ENCODE assay signal across 14 cellular contexts in genomic region chr1:169070958-169071357, GRCh38.
"Had no signal": no experiment of that assay in that cellular context is flagged by ENCODE, and none has a peak within 500 bp of the region (broad histone marks: within the 10 kb centered on the region; RNA-seq: fewer than 3 reads in every experiment).

No MANE protein-coding gene starts in this region.

- H3K27me3 ChIP-seq: right lobe of liver, transverse colon had no signal

- ATAC-seq: activated CD4-positive, alpha-beta T cell treated with anti-CD3 and anti-CD28 coated beads for 36 hours; lower lobe of right lung; naive thymus-derived CD4-positive, alpha-beta T cell; right lobe of liver; stimulated activated naive B cell treated with anti-CD40 and anti-IgM and Interleukin-4, amounts not matched to agents 10 μg/mL and 1 μg/mL and 100 μg/mL, for 72 hours had no signal

- H3K4me3 ChIP-seq: lower lobe of right lung, right lobe of liver, spleen, transverse colon had no signal

- H3K4me3 Mint-ChIP-seq: activated CD4-positive, alpha-beta memory T cell treated with anti-CD3 and anti-CD28 coated beads, Interleukin-2, amount 10 ng/mL, durations not matched to agents 7 days and 5 days; activated CD4-positive, alpha-beta T cell treated with anti-CD3 and anti-CD28 coated beads for 36 hours; naive thymus-derived CD4-positive, alpha-beta T cell; stimulated activated naive B cell treated with anti-CD40 and anti-IgM and Interleukin-4, amounts not matched to agents 10 μg/mL and 1 μg/mL and 100 μg/mL, for 72 hours; T-helper 2 cell treated with Interferon-gamma antibody and Interleukin-4, amounts not matched to agents 5 μg/mL and 100 μg/mL, for 36 hours had no signal

- H3K36me3 Mint-ChIP-seq: stimulated activated naive B cell treated with anti-CD40 and anti-IgM and Interleukin-4, amounts not matched to agents 10 μg/mL and 1 μg/mL and 100 μg/mL, for 72 hours had no signal

- H3K4me1 ChIP-seq: lower lobe of right lung, right lobe of liver, spleen had no signal

- H3K36me3 ChIP-seq: lower lobe of right lung, right lobe of liver, spleen, transverse colon had no signal

- H3K27ac Mint-ChIP-seq: activated CD4-positive, alpha-beta memory T cell treated with anti-CD3 and anti-CD28 coated beads, Interleukin-2, amount 10 ng/mL, durations not matched to agents 7 days and 5 days; activated CD4-positive, alpha-beta T cell treated with anti-CD3 and anti-CD28 coated beads for 36 hours; naive thymus-derived CD4-positive, alpha-beta T cell; progenitor cell of endocrine pancreas; stimulated activated naive B cell treated with anti-CD40 and anti-IgM and Interleukin-4, amounts not matched to agents 10 μg/mL and 1 μg/mL and 100 μg/mL, for 72 hours; T-helper 2 cell treated with Interferon-gamma antibody and Interleukin-4, amounts not matched to agents 5 μg/mL and 100 μg/mL, for 36 hours had no signal

- H3K4me1 Mint-ChIP-seq: activated CD4-positive, alpha-beta memory T cell treated with anti-CD3 and anti-CD28 coated beads, Interleukin-2, amount 10 ng/mL, durations not matched to agents 7 days and 5 days; activated CD4-positive, alpha-beta T cell treated with anti-CD3 and anti-CD28 coated beads for 36 hours; stimulated activated naive B cell treated with anti-CD40 and anti-IgM and Interleukin-4, amounts not matched to agents 10 μg/mL and 1 μg/mL and 100 μg/mL, for 72 hours had no signal

- H3K27ac ChIP-seq: lower lobe of right lung, right lobe of liver, spleen, transverse colon had no signal

- DNase-seq: activated CD4-positive, alpha-beta memory T cell treated with anti-CD3 and anti-CD28 coated beads, Interleukin-2, amount 10 ng/mL, durations not matched to agents 7 days and 5 days; activated CD4-positive, alpha-beta T cell treated with anti-CD3 and anti-CD28 coated beads for 36 hours; activated CD8-positive, alpha-beta memory T cell treated with anti-CD3 and anti-CD28 coated beads, Interleukin-2, amount 50 U/mL, for 4 hours; effector memory CD4-positive, alpha-beta T cell; lower lobe of right lung; naive thymus-derived CD4-positive, alpha-beta T cell; right lobe of liver; spleen; stimulated activated CD4-positive, alpha-beta T cell treated with anti-CD3 and anti-CD28 coated beads, Interleukin-1b, Interleukin-23, amount 100 ng/mL, for 48 hours; stimulated activated naive B cell treated with anti-CD40 and anti-IgM and Interleukin-4, amounts not matched to agents 10 μg/mL and 1 μg/mL and 100 μg/mL, for 72 hours; SW 1271; transverse colon had no signal
